9 cellular contexts compared by ENCODE assay signal in the genomic region with DNA sequence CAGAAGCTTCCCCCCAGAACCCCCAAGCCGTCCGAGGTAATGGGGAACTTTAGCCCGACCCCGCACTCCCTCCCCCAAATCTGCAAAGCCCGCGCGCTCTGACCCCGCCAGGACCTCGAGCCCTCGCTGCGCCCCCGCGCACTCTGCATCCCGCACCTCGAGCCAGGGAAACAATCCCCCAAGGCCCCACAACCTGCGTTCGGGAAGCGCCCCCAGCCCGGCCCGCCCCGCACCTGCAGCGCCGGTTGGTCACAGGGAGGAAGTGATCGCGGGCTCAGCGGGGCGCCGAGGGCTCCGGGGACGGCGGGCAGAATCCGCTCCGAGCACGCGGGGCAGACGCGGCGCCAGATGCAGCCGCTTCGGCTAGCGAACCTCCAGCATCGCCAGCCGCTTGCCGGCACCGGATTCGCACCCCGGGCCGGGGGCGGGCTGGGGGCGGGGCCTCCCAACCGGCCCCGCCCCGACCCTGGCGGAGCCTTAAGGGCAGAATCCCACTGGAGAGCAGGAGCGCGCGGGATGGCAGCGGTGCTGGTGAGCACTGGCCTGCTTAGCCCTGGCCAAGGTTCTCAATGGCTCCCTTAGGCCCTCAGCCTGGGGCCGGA. TPM values are rescaled to one million over a fixed set of nuclear protein-coding genes. Genes with fewer than 3 reads are reported as not detected.
A peak's percentile ranks its signal among the peaks of the same experiment; 100 is the strongest.
DNase-seq lines count a peak whose midpoint lies in the region; ATAC-seq, FAIRE-seq and TF ChIP-seq lines count a peak whose summit lies in the region.
"Had no signal": no experiment of that assay in that cellular context is flagged by ENCODE, and none has a peak within 500 bp of the region (broad histone marks: within the 10 kb centered on the region; RNA-seq: fewer than 3 reads in every experiment).

A gene with protein sequence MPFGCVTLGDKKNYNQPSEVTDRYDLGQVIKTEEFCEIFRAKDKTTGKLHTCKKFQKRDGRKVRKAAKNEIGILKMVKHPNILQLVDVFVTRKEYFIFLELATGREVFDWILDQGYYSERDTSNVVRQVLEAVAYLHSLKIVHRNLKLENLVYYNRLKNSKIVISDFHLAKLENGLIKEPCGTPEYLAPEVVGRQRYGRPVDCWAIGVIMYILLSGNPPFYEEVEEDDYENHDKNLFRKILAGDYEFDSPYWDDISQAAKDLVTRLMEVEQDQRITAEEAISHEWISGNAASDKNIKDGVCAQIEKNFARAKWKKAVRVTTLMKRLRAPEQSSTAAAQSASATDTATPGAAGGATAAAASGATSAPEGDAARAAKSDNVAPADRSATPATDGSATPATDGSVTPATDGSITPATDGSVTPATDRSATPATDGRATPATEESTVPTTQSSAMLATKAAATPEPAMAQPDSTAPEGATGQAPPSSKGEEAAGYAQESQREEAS (minus strand): TSS at position 382 of the 602 bp plus-strand sequence. CDS start 7,518 bp downstream, outside the sequence.

- in situ Hi-C loops in HepG2 (cut with HindIII; ENCODE audit: extremely low pct_ligation_motif_present, low pct_unique_long_range_greater_than_20kb) = no loop called here

- H3K27me3 ChIP-seq in HepG2 (ENCODE audit: control insufficient read depth in 1 of 2, insufficient read depth in 2 of 2, low read length in 2 of 2) (peaks cover 3 to 57% of the 10 kb centered on the region in 2 experiments; a peak in 4 of 5 replicates), testis (no peaks in the 10 kb centered on the region)

- H3K9me3 ChIP-seq in HepG2 (ENCODE audit: low read length) = no peaks in the 10 kb centered on the region
- H3K9me3 ChIP-seq in testis = no peaks in the 10 kb centered on the region

- no TSS peak for BruUV-seq in HepG2 (replicated peaks; lab: Mats Ljungman, UMichigan)

- H3K4me3 Mint-ChIP-seq in activated naive CD8-positive, alpha-beta T cell treated with anti-CD3 and anti-CD28 coated beads for 36 hours = peak within 1 kb of the TSS; percentile 32

- peak; percentile 41 for DNase-seq in GM10248 (ENCODE audit: extremely low spot score)
- DNase-seq in NB4 (ENCODE audit: low read depth) = peak; percentile 68
- DNase-seq in activated naive CD8-positive, alpha-beta T cell treated with anti-CD3 and anti-CD28 coated beads for 36 hours = peak; percentile 56
- no peak for DNase-seq in HepG2 (ENCODE audit: low spot score)
- no peak for DNase-seq in testis

- no peaks in the 10 kb centered on the region for H3K36me3 ChIP-seq in HepG2 (replicated peaks in 1 of 2; ENCODE audit: control insufficient read depth in 1 of 2, insufficient read depth in 2 of 2, low read length in 2 of 2)
- H3K36me3 ChIP-seq in testis (ENCODE audit: low read depth, missing control alignments) = no peaks in the 10 kb centered on the region

- TF ChIP-seq POLR2A in NB4 (IDR thresholded peaks at IDR 0.05; ENCODE audit: extremely low read depth, insufficient read length) = no peak
- TF ChIP-seq POLR2A in HepG2 (IDR thresholded peaks at IDR 0.05; ENCODE audit: insufficient read depth in 1 of 2, low read depth in 2 of 2, low read length in 2 of 2) = no peak
- no peak for TF ChIP-seq POLR2A in testis (IDR thresholded peaks at IDR 0.05)

- no peaks in the 10 kb centered on the region for H3K79me2 ChIP-seq in HepG2 (ENCODE audit: insufficient read depth, low read length)

- peaks cover 32% of the 10 kb centered on the region for H3K4me1 ChIP-seq in HepG2 (ENCODE audit: insufficient read depth, low read length)
- H3K4me1 ChIP-seq in testis = peaks cover 11% of the 10 kb centered on the region

- H2AFZ ChIP-seq in HepG2 (ENCODE audit: low read length) = no peak within 1 kb of the TSS

- no peak within 1 kb of the TSS for H3K27ac Mint-ChIP-seq in activated naive CD8-positive, alpha-beta T cell treated with anti-CD3 and anti-CD28 coated beads for 36 hours

- TF ChIP-seq RAD21 in HepG2 (CRISPR knock-in tag; IDR thresholded peaks at IDR 0.05) = no peak

- H3K4me3 ChIP-seq in NB4 (ENCODE audit: low read depth, low read length) (no peak within 1 kb of the TSS), HepG2 (replicated peaks in 1 of 3; ENCODE audit: insufficient read depth in 1 of 3, low read depth in 2 of 3, low read length in 3 of 3) (peak within 1 kb of the TSS; percentile 25 to 58 (median 42); a peak in 4 of 6 replicates), testis (peak within 1 kb of the TSS; percentile 45 to 57)

- ATAC-seq in HepG2 (peak; percentile 8), GM21526 (IDR thresholded peaks at IDR 0.05; ENCODE audit: low FRiP score, unreplicated experiment) (no peak), GM18858 (IDR thresholded peaks at IDR 0.05; ENCODE audit: unreplicated experiment) (no peak), GM21786 (IDR thresholded peaks at IDR 0.05; ENCODE audit: unreplicated experiment) (no peak)

- CTCF ChIA-PET in GM10248 (lab: Yijun Ruan, JAX) (interaction anchor here (0.7 to 1.3 kb wide), 3 partner anchors 10 to 70 kb away, joined by 3 to 4 read pairs (median 3); a partner anchor contains a TSS), HepG2 (lab: Yijun Ruan, JAX; ENCODE audit: low intra/inter-chr PET ratio, low total read pairs) (no interaction called here)

- no peak for FAIRE-seq in HepG2 (lab: Jason Lieb, UNC)

- WGBS in HepG2 (ENCODE audit: low lambda C conversion rate) = 1% methylated on average over 41 of the region's 59 CpGs
- 1% methylated on average over 17 to 58 of the region's 59 CpGs for WGBS in testis, 2 donors

- peak within 1 kb of the TSS; percentile 66 for H3K4me2 ChIP-seq in HepG2 (ENCODE audit: low read depth, low read length)

- H3K9ac ChIP-seq in HepG2 (ENCODE audit: insufficient read depth, low read depth, low read length) = no peak within 1 kb of the TSS

- H3K27me3 Mint-ChIP-seq in activated naive CD8-positive, alpha-beta T cell treated with anti-CD3 and anti-CD28 coated beads for 36 hours = peaks cover 40% of the 10 kb centered on the region

- peaks cover 3% of the 10 kb centered on the region for H3K4me1 Mint-ChIP-seq in activated naive CD8-positive, alpha-beta T cell treated with anti-CD3 and anti-CD28 coated beads for 36 hours

- no peaks in the 10 kb centered on the region for H3K9me3 Mint-ChIP-seq in activated naive CD8-positive, alpha-beta T cell treated with anti-CD3 and anti-CD28 coated beads for 36 hours

- no peaks in the 10 kb centered on the region for H4K20me1 ChIP-seq in HepG2 (ENCODE audit: insufficient read depth, low read length)

- H3K27ac ChIP-seq in HepG2 (ENCODE audit: extremely low read length, insufficient read depth, low read length) (no peak within 1 kb of the TSS), testis (no peak within 1 kb of the TSS)

- POLR2A ChIA-PET in GM10248 (lab: Yijun Ruan, JAX) (no interaction called here), HepG2 (lab: Yijun Ruan, JAX) (no interaction called here)

- TF ChIP-seq EP300 in HepG2 (IDR thresholded peaks at IDR 0.05; ENCODE audit: low read depth in 2 of 2, low read length in 2 of 2) = no peak
- no peak for TF ChIP-seq EP300 in HepG2 (CRISPR knock-in tag; IDR thresholded peaks at IDR 0.05; ENCODE audit: borderline replicate concordance)

- intact Hi-C loops in HepG2 (cut with micrococcal nuclease; ENCODE audit: unreplicated experiment) (no loop called here), testis (cut with DNase I; ENCODE audit: low total_unique reads) (no loop called here)

- no peak for TF ChIP-seq CTCF in GM10248 (IDR thresholded peaks at IDR 0.05; ENCODE audit: control extremely low read depth, extremely low read depth, low read depth, missing control alignments)
- TF ChIP-seq CTCF in NB4 (IDR thresholded peaks at IDR 0.05; ENCODE audit: low read depth, low read length) = no peak
- TF ChIP-seq CTCF in HepG2 (CRISPR knock-in tag; IDR thresholded peaks at IDR 0.05) = no peak
- no peak for TF ChIP-seq CTCF in testis (IDR thresholded peaks at IDR 0.05)

- no peaks in the 10 kb centered on the region for H3K36me3 Mint-ChIP-seq in activated naive CD8-positive, alpha-beta T cell treated with anti-CD3 and anti-CD28 coated beads for 36 hours

TF ChIP-seq in HepG2, 621 proteins besides CTCF, POLR2A, EP300 and RAD21 (continues in another document):
- TF ChIP-seq ZBTB38 (CRISPR knock-in tag; IDR thresholded peaks at IDR 0.05) = no peak
- TF ChIP-seq SOX5 (CRISPR knock-in tag; IDR thresholded peaks at IDR 0.05; ENCODE audit: borderline replicate concordance) = no peak
- TF ChIP-seq HDAC1 (CRISPR knock-in tag; IDR thresholded peaks at IDR 0.05) = no peak
- no peak for TF ChIP-seq ZSCAN30 (CRISPR knock-in tag; IDR thresholded peaks at IDR 0.05)

RNA-seq across cellular contexts. Expression of the gene that starts here (rescaled TPM):
- total RNA-seq in activated naive CD8-positive, alpha-beta T cell treated with anti-CD3 and anti-CD28 coated beads for 36 hours = 1 to 10 TPM; 1.6 to 1.7 TPM
- total RNA-seq in HepG2 (2016; rRNA removed; fragmentation: Illumina TruSeq; extraction: Trizol) (0.13 and 0.15 TPM in 2 replicates), testis (1 to 10 TPM; 1.2 to 2.3 TPM)
- not detected in 2 replicates for total RNA-seq in HepG2 (2016; cell fraction: cytosol; rRNA removed; fragmentation: Illumina TruSeq; extraction: Trizol; ENCODE audit: low read depth)
- total RNA-seq in HepG2 (2016; cell fraction: insoluble cytoplasmic fraction; rRNA removed; fragmentation: Illumina TruSeq; extraction: Trizol) = 0.17 TPM in 1 of 2 replicates, not detected in the other
- total RNA-seq in HepG2 (2016; cell fraction: membrane; rRNA removed; fragmentation: Illumina TruSeq; extraction: Trizol) = 0.14 TPM in 1 of 2 replicates, not detected in the other
- total RNA-seq in HepG2 (2016; cell fraction: nucleus; rRNA removed; fragmentation: Illumina TruSeq; extraction: Trizol) = 0.13 and 0.22 TPM in 2 replicates
- polyA plus RNA-seq in HepG2 (2011; rRNA removed) (0.13 and 0.22 TPM in 2 replicates), testis (ENCODE audit: insufficient read depth, low read depth, low replicate concordance) (4.0 TPM)
- polyA plus RNA-seq in HepG2 (2011; cell fraction: cytosol; rRNA removed) = 0.13 and 0.23 TPM in 2 replicates
- polyA plus RNA-seq in HepG2 (2011; cell fraction: nucleus; rRNA removed) = 1.2 and 2.0 TPM in 2 replicates
- polyA plus RNA-seq in HepG2 (2012) = 0.33 and 0.38 TPM in 2 replicates
- not detected in 2 replicates for polyA plus RNA-seq in HepG2 (2016; cell fraction: cytosol; fragmentation: Illumina TruSeq; extraction: Trizol; ENCODE audit: low read depth)
- 0.13 and 0.26 TPM in 2 replicates for polyA plus RNA-seq in HepG2 (2016; cell fraction: insoluble cytoplasmic fraction; fragmentation: Illumina TruSeq; extraction: Trizol; ENCODE audit: low read depth)
- polyA plus RNA-seq in HepG2 (2016; cell fraction: membrane; fragmentation: Illumina TruSeq; extraction: Trizol; ENCODE audit: low read depth) = 0.08 and 0.10 TPM in 2 replicates
- 0.53 and 0.60 TPM in 2 replicates for polyA plus RNA-seq in HepG2 (2016; cell fraction: nucleus; fragmentation: Illumina TruSeq; extraction: Trizol; ENCODE audit: insufficient read depth, low read depth)
- 0.07 and 0.82 TPM in 2 replicates for polyA minus RNA-seq in HepG2 (2011; rRNA and poly(A)+ RNA removed; ENCODE audit: low replicate concordance)
- polyA minus RNA-seq in HepG2 (2011; cell fraction: cytosol; rRNA and poly(A)+ RNA removed) = not detected in 2 replicates
- 1.3 TPM in 1 of 2 replicates, not detected in the other for polyA minus RNA-seq in HepG2 (2011; cell fraction: nucleus; rRNA and poly(A)+ RNA removed)
- total RNA-seq: myocyte had no signal

Comparison
In these comparisons a context has a peak if more than half of its experiments do, and no peak if none do; other contexts are left out.
1. DNase-seq: peak in GM10248 (single experiment), NB4 (single experiment) and activated naive CD8-positive, alpha-beta T cell treated with anti-CD3 and anti-CD28 coated beads for 36 hours (single experiment); none in HepG2 (single experiment) and testis (single experiment).